Comparison of ENCODE assay signal across 27 cellular contexts in the genomic region with DNA sequence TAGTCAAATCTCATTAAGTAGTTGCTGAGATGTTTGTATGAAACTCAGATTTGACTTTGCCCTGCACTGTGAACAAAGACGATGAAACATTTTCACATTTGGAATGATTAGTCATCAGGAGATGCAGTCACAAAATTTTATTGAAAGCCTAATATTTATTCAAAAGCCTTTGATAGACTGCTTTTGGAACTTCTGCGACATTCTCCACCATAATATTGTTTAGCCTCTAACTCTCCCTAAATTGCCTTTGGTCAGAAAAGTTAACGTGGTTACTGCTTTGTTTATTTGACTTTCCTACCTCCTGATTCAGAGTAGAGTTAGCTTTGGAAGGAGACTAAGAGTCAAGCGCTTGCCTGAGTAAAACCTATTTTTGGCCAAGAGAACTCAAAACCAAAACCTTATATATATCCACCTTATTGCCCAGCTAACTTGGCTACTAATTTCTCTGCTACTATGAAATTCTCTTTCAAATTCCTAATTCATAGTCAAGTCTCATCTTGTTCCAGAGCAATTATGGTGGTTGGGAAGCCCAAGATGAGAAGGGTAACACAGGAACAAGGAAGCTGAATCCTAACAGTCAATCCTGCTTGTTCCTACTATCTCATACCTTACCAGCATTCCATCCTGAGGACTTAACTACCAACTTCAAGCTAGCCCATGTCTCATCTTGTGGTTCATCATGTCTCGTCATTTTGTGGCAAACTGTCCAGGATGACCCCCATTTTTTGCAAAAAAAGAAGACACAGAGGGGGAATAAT.
DNase-seq lines count a peak whose midpoint lies in the region; ATAC-seq and TF ChIP-seq lines count a peak whose summit lies in the region.
"Had no signal": no experiment of that assay in that cellular context is flagged by ENCODE, and none has a peak within 500 bp of the region (broad histone marks: within the 10 kb centered on the region; RNA-seq: fewer than 3 reads in every experiment).

No MANE protein-coding gene starts in this region.

- DNase-seq in HCEC 1CT (peak; percentile 3), astrocyte of the hippocampus (ENCODE audit: low read depth, low spot score) (peak; percentile 34), hepatocyte (ENCODE audit: low spot score) (no peak), mammary epithelial cell (no peak), hippocampal formation (lab: John Stamatoyannopoulos, UW) (no peak)
- DNase-seq in stimulated activated naive CD8-positive, alpha-beta T cell treated with anti-CD3 and anti-CD28 coated beads, Interleukin-15, Interleukin-2, amounts not matched to agents 100 U/mL and 50 U/mL, for 24 hours, result no peak
- DNase-seq: activated CD4-positive, CD25-positive, alpha-beta regulatory T cell treated with anti-CD3 and anti-CD28 coated beads, Interleukin-2, amount 50 U/mL, for 72 hours; activated CD8-positive, alpha-beta T cell treated with anti-CD3 and anti-CD28 coated beads for 36 hours; activated effector memory CD4-positive, alpha-beta T cell treated with Interleukin-2 at 50 U/mL for 16 hours; GDM1; GOT3; Karpas-422; left ventricle myocardium superior; midbrain; naive thymus-derived CD8-positive, alpha-beta T cell; NCI-H1694; NCI-H2171 treated with DMSO at 0.1 percent for 48 hours; NCI-H524; ovary; SHP77 treated with DMSO at 0.1 percent for 48 hours; stimulated activated CD4-positive, alpha-beta T cell treated with anti-CD3 and anti-CD28 coated beads, Interleukin-12 subunit alpha, Interleukin-12 subunit beta, amount 100 ng/mL, for 4 hours; stimulated activated CD4-positive, alpha-beta T cell treated with anti-CD3 and anti-CD28 coated beads, Interleukin-4, amount 100 ng/mL, for 24 hours; stimulated activated naive CD4-positive, alpha-beta T cell; T-helper 1 cell had no signal

- H3K4me2 ChIP-seq in hepatocyte, result no peak overlapping the region
- H3K4me2 ChIP-seq in mammary epithelial cell (ENCODE audit: insufficient read depth, low read depth, low read length), result no peak overlapping the region

- H3K4me1 ChIP-seq in hepatocyte (ENCODE audit: insufficient read depth), result no peaks in the 10 kb centered on the region
- no peaks in the 10 kb centered on the region for H3K4me1 ChIP-seq in mammary epithelial cell (ENCODE audit: insufficient read depth, low read length)
- H3K4me1 ChIP-seq: right atrium auricular region had no signal

- no peaks in the 10 kb centered on the region for H3K36me3 ChIP-seq in hepatocyte (replicated peaks; ENCODE audit: insufficient read depth, low read depth)
- H3K36me3 ChIP-seq in mammary epithelial cell (ENCODE audit: insufficient read depth, low read length), result no peaks in the 10 kb centered on the region
- H3K36me3 ChIP-seq: ovary, right atrium auricular region had no signal

- H3K9me3 ChIP-seq in hepatocyte (ENCODE audit: low read depth), result no peaks in the 10 kb centered on the region
- no peaks in the 10 kb centered on the region for H3K9me3 ChIP-seq in mammary epithelial cell (replicated peaks; ENCODE audit: insufficient read depth, low read length)
- H3K9me3 ChIP-seq: ovary, right atrium auricular region had no signal

- no peak for ATAC-seq in stimulated activated naive CD8-positive, alpha-beta T cell treated with anti-CD3 and anti-CD28 coated beads, Interleukin-15, Interleukin-2, amounts not matched to agents 100 U/mL and 50 U/mL, for 24 hours
- ATAC-seq in GM21526 (IDR thresholded peaks at IDR 0.05; ENCODE audit: low FRiP score, unreplicated experiment), result no peak
- ATAC-seq: activated CD8-positive, alpha-beta T cell treated with anti-CD3 and anti-CD28 coated beads for 36 hours; left ventricle myocardium superior; naive thymus-derived CD8-positive, alpha-beta T cell; Panc1 had no signal

- CTCF ChIA-PET in mammary epithelial cell (lab: Charles Lee; ENCODE audit: low non-redundant PET), result no interaction called here

- 60% methylated on average over 5 of the region's 5 CpGs for WGBS in hepatocyte (ENCODE audit: low lambda C conversion rate, missing lambda C conversion rate)
- whole genome bisulfite sequencing in mammary epithelial cell (ENCODE audit: low coverage, missing lambda C conversion rate), result 85% methylated on average over 5 of the region's 5 CpGs

- no peak for TF ChIP-seq CTCF in hepatocyte (IDR thresholded peaks at IDR 0.05; ENCODE audit: poor library complexity)
- TF ChIP-seq CTCF in mammary epithelial cell (conservative IDR thresholded peaks at IDR 0.05 in 1 of 2, IDR thresholded peaks at IDR 0.05 in 1 of 2; ENCODE audit: extremely low read depth in 1 of 2, insufficient read depth in 1 of 2, low read depth in 1 of 2, low read length in 2 of 2), result no peak

- no peaks in the 10 kb centered on the region for H4K20me1 ChIP-seq in hepatocyte (ENCODE audit: insufficient read depth, poor library complexity, severe bottlenecking)
- H4K20me1 ChIP-seq in mammary epithelial cell (ENCODE audit: insufficient read depth, low read length), result no peaks in the 10 kb centered on the region

- H3K27ac ChIP-seq in hepatocyte (peak overlapping the region; percentile 29), mammary epithelial cell (ENCODE audit: insufficient read depth, low read depth, low read length) (no peak overlapping the region)
- H3K27ac ChIP-seq: ovary, right atrium auricular region had no signal

- H3K9ac ChIP-seq in mammary epithelial cell (ENCODE audit: insufficient read depth, low read length), result no peak overlapping the region

- no peak overlapping the region for H2AFZ ChIP-seq in hepatocyte
- no peak overlapping the region for H2AFZ ChIP-seq in mammary epithelial cell (ENCODE audit: low read depth, low read length)

- H3K4me3 ChIP-seq in hepatocyte (no peak overlapping the region), mammary epithelial cell (replicated peaks in 1 of 3; ENCODE audit: insufficient read depth in 1 of 3, low read depth in 2 of 3, low read length in 3 of 3) (no peak overlapping the region)
- H3K4me3 ChIP-seq: ovary, right atrium auricular region had no signal

- BruUV-seq in mammary epithelial cell (replicated peaks; lab: Mats Ljungman, UMichigan), result no TSS peak

- intact Hi-C loops in mammary epithelial cell (cut with micrococcal nuclease), result no loop called here

- in situ Hi-C loops in mammary epithelial cell (cut with MboI; ENCODE audit: low sequenced_read_pairs in 2 of 2), result no loop called here

- H3K79me2 ChIP-seq in hepatocyte (no peaks in the 10 kb centered on the region), mammary epithelial cell (ENCODE audit: insufficient read depth, low read length) (no peaks in the 10 kb centered on the region)

- dilution Hi-C loops in mammary epithelial cell (cut with HindIII; ENCODE audit: low sequenced_read_pairs), result no loop called here

- no peaks in the 10 kb centered on the region for H3K9me2 ChIP-seq in hepatocyte (replicated peaks; ENCODE audit: insufficient read depth)

- H3K27me3 ChIP-seq in hepatocyte (no peaks in the 10 kb centered on the region), mammary epithelial cell (ENCODE audit: insufficient read depth, low read length) (no peaks in the 10 kb centered on the region)
- H3K27me3 ChIP-seq: ovary, right atrium auricular region had no signal

Comparison
In these comparisons a context has a peak if more than half of its experiments do, and no peak if none do; other contexts are left out.
1. DNase-seq: peak in HCEC 1CT (single experiment) and astrocyte of the hippocampus (single experiment); none in hepatocyte (single experiment), stimulated activated naive CD8-positive, alpha-beta T cell treated with anti-CD3 and anti-CD28 coated beads, Interleukin-15, Interleukin-2, amounts not matched to agents 100 U/mL and 50 U/mL, for 24 hours (single experiment), mammary epithelial cell (single experiment) and hippocampal formation (0 of 2).